ENCODE assay signal across 2 cellular contexts in the genomic region with DNA sequence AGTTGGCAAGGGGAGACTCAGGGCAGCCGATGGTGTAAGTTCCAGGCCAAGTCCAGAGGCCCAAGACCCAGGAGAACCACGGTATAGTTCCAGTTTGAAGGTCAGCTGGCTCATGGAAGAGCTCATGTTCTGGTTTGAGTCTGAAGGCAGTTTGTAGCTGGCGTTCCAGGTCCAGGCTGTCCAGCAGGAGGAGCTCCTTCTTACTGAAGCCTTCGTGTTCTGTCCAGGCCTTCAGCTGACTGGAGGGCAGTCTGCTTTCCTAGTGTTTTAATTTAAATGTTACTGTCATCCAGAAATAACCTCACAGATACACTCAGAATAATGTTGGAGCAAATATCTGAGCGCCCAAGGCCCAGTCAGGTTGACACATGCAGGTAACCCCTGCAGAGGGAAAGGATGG.
A peak's percentile ranks its signal among the peaks of the same experiment; 100 is the strongest.
TF ChIP-seq lines count a peak whose summit lies in the region.

No MANE protein-coding gene starts in this region.

TF ChIP-seq in A549, 52 proteins besides CTCF, POLR2A, EP300 and RAD21:
- TF ChIP-seq HOXB13 (CRISPR knock-in tag; IDR thresholded peaks at IDR 0.05; ENCODE audit: low read depth) (no peak), NFE2L2 (conservative IDR thresholded peaks at IDR 0.05; ENCODE audit: low read length) (no peak), SMC3 (IDR thresholded peaks at IDR 0.05) (0 out of 3 replicates have a peak, but pooled peaks have one; percentile 27)

TF ChIP-seq in HepG2, 621 proteins besides CTCF, POLR2A, EP300 and RAD21:
- TF ChIP-seq, protein P1, sequence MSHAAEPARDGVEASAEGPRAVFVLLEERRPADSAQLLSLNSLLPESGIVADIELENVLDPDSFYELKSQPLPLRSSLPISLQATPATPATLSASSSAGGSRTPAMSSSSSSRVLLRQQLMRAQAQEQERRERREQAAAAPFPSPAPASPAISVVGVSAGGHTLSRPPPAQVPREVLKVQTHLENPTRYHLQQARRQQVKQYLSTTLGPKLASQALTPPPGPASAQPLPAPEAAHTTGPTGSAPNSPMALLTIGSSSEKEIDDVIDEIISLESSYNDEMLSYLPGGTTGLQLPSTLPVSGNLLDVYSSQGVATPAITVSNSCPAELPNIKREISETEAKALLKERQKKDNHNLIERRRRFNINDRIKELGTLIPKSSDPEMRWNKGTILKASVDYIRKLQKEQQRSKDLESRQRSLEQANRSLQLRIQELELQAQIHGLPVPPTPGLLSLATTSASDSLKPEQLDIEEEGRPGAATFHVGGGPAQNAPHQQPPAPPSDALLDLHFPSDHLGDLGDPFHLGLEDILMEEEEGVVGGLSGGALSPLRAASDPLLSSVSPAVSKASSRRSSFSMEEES (CRISPR knock-in tag; IDR thresholded peaks at IDR 0.05): 0 out of 2 replicates have a peak, but pooled peaks have one; percentile 20
- TF ChIP-seq, protein P2, sequence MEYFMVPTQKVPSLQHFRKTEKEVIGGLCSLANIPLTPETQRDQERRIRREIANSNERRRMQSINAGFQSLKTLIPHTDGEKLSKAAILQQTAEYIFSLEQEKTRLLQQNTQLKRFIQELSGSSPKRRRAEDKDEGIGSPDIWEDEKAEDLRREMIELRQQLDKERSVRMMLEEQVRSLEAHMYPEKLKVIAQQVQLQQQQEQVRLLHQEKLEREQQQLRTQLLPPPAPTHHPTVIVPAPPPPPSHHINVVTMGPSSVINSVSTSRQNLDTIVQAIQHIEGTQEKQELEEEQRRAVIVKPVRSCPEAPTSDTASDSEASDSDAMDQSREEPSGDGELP (IDR thresholded peaks at IDR 0.05; ENCODE audit: borderline replicate concordance, low read depth): 0 out of 2 replicates have a peak, but pooled peaks have one; percentile 27
- no peak for TF ChIP-seq NAIF1 (CRISPR knock-in tag; IDR thresholded peaks at IDR 0.05; ENCODE audit: borderline replicate concordance)
- no peak for TF ChIP-seq SP1 (IDR thresholded peaks at IDR 0.05)
- TF ChIP-seq SP1 (CRISPR knock-in tag; IDR thresholded peaks at IDR 0.05): 0 out of 2 replicates have a peak, but pooled peaks have one; percentile 15
- TF ChIP-seq SMC3 (IDR thresholded peaks at IDR 0.05; ENCODE audit: low read length): peak; percentile 48
- TF ChIP-seq, protein P3, sequence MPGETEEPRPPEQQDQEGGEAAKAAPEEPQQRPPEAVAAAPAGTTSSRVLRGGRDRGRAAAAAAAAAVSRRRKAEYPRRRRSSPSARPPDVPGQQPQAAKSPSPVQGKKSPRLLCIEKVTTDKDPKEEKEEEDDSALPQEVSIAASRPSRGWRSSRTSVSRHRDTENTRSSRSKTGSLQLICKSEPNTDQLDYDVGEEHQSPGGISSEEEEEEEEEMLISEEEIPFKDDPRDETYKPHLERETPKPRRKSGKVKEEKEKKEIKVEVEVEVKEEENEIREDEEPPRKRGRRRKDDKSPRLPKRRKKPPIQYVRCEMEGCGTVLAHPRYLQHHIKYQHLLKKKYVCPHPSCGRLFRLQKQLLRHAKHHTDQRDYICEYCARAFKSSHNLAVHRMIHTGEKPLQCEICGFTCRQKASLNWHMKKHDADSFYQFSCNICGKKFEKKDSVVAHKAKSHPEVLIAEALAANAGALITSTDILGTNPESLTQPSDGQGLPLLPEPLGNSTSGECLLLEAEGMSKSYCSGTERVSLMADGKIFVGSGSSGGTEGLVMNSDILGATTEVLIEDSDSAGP (CRISPR knock-in tag; IDR thresholded peaks at IDR 0.05; ENCODE audit: borderline replicate concordance): peak; percentile 33; the same call in 1 of the 2 replicates
- peak; percentile 43; the same call in 1 of the 2 replicates for TF ChIP-seq KMT2A (CRISPR knock-in tag; IDR thresholded peaks at IDR 0.05)
- TF ChIP-seq, protein P4, sequence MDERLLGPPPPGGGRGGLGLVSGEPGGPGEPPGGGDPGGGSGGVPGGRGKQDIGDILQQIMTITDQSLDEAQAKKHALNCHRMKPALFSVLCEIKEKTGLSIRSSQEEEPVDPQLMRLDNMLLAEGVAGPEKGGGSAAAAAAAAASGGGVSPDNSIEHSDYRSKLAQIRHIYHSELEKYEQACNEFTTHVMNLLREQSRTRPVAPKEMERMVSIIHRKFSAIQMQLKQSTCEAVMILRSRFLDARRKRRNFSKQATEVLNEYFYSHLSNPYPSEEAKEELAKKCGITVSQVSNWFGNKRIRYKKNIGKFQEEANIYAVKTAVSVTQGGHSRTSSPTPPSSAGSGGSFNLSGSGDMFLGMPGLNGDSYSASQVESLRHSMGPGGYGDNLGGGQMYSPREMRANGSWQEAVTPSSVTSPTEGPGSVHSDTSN (CRISPR knock-in tag; IDR thresholded peaks at IDR 0.05): no peak
- no peak for TF ChIP-seq ZSCAN25 (CRISPR knock-in tag; IDR thresholded peaks at IDR 0.05)
- peak; percentile 48 for TF ChIP-seq SAP130 (CRISPR knock-in tag; IDR thresholded peaks at IDR 0.05; ENCODE audit: low read depth)
- TF ChIP-seq, protein P5, sequence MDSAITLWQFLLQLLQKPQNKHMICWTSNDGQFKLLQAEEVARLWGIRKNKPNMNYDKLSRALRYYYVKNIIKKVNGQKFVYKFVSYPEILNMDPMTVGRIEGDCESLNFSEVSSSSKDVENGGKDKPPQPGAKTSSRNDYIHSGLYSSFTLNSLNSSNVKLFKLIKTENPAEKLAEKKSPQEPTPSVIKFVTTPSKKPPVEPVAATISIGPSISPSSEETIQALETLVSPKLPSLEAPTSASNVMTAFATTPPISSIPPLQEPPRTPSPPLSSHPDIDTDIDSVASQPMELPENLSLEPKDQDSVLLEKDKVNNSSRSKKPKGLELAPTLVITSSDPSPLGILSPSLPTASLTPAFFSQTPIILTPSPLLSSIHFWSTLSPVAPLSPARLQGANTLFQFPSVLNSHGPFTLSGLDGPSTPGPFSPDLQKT (CRISPR knock-in tag; IDR thresholded peaks at IDR 0.05; ENCODE audit: borderline replicate concordance): no peak
- TF ChIP-seq ZNF235 (CRISPR knock-in tag; IDR thresholded peaks at IDR 0.05; ENCODE audit: borderline replicate concordance): no peak
- TF ChIP-seq ZBTB38 (CRISPR knock-in tag; IDR thresholded peaks at IDR 0.05): no peak
- peak; percentile 99 for TF ChIP-seq ZNF17 (CRISPR knock-in tag; IDR thresholded peaks at IDR 0.05)
- TF ChIP-seq, protein P6, sequence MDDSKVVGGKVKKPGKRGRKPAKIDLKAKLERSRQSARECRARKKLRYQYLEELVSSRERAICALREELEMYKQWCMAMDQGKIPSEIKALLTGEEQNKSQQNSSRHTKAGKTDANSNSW (CRISPR knock-in tag; IDR thresholded peaks at IDR 0.05; ENCODE audit: borderline replicate concordance): no peak
- no peak for TF ChIP-seq CBFB (CRISPR knock-in tag; IDR thresholded peaks at IDR 0.05)
- TF ChIP-seq CREB1 (IDR thresholded peaks at IDR 0.05): no peak
- no peak for TF ChIP-seq CREB1 (CRISPR knock-in tag; IDR thresholded peaks at IDR 0.05)
- peak; percentile 55 for TF ChIP-seq STAG1 (CRISPR knock-in tag; IDR thresholded peaks at IDR 0.05)
- TF ChIP-seq ZFX (CRISPR knock-in tag; IDR thresholded peaks at IDR 0.05; ENCODE audit: low read depth): peak; percentile 29; the same call in 1 of the 2 replicates
